ENCODE assay signal across 1 cellular context in the genomic region with DNA sequence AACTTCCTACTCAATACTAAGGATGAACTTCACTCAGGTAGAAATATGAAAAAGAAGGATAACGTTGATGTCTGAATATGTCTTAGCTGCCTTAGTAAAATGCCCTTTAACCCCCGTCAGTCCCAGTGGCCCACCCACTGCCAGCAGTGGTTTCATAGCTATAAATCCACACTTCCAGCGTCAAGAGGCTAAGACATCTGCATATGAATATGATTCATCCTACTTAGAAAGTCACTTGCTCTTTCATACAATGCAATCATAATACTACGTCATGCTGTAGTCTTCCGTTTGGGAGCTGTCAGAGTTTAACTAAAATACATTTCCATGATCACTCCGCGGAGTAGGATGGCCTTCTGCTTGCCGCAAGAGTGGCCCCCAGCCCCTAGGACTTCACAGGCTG.
TF ChIP-seq lines count a peak whose summit lies in the region.

No MANE protein-coding gene starts in this region.

TF ChIP-seq in WTC11, 78 proteins besides CTCF, POLR2A, EP300 and RAD21 (continued from another document):
- TF ChIP-seq, protein P1, sequence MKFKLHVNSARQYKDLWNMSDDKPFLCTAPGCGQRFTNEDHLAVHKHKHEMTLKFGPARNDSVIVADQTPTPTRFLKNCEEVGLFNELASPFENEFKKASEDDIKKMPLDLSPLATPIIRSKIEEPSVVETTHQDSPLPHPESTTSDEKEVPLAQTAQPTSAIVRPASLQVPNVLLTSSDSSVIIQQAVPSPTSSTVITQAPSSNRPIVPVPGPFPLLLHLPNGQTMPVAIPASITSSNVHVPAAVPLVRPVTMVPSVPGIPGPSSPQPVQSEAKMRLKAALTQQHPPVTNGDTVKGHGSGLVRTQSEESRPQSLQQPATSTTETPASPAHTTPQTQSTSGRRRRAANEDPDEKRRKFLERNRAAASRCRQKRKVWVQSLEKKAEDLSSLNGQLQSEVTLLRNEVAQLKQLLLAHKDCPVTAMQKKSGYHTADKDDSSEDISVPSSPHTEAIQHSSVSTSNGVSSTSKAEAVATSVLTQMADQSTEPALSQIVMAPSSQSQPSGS (CRISPR knock-in tag; IDR thresholded peaks at IDR 0.05; ENCODE audit: borderline replicate concordance, low read depth): no peak
